ENCODE assay signal across 8 cellular contexts in the genomic region with DNA sequence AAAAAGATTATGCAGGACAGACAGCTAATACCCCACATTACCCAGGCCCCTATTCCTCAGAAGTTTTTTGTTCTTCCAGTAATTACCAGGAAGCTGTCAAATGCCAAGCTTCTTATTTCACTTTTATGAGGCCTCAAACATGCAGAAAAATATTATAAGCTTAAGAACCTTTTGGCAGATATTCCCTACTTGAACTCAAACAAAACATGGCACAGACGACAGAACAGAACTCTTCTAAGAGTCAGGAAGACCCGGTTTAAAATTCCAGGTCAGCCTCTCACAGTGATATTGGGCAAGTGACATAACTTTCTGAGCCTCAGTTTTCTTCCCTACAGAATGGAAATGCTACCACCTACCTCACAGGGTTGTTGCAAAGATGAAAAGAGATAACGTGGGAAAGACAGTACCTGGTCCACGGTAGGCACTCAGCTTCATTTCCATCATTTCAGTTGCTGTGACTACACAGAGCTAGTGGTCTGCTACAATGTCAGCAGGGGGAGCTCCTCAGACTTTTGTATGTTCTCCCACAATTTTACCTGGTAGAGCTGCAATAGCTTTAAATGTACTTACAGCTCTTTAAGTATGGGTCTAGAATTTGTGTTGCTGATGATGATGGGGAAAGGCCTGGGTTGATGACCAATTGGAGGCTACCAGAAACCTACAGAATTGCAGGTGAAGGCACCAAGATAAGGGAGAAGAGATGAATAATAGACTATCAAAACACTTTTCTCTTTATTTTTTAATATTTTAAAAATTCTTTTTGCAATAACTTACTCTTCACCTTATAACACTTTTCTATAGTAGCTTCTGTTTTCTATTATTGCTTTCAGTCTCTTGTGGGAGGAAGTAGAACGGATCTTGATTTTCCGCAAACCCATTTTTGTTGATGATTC.
DNase-seq lines count a peak whose midpoint lies in the region; ATAC-seq, FAIRE-seq and TF ChIP-seq lines count a peak whose summit lies in the region.

No MANE protein-coding gene starts in this region.

- TF ChIP-seq EP300 in H1 (IDR thresholded peaks at IDR 0.05; ENCODE audit: borderline replicate concordance in 1 of 2, low read depth in 2 of 2, low read length in 2 of 2) (no peak), ovary (IDR thresholded peaks at IDR 0.05) (no peak)

- no peak overlapping the region for H3K56ac ChIP-seq in H1 (replicated peaks; ENCODE audit: insufficient read length, low read depth, low read length)

- H3K14ac ChIP-seq in H1 (ENCODE audit: insufficient read length), result no peak overlapping the region

- H3K4me3 ChIP-seq in AG04450 (ENCODE audit: low read depth, low read length), result no peak overlapping the region
- no peak overlapping the region for H3K4me3 ChIP-seq in H1 (ENCODE audit: extremely low read depth in 1 of 4, insufficient read depth in 2 of 4, low read depth in 3 of 4, low read length in 4 of 4)
- H3K4me3 ChIP-seq in ovary, result no peak overlapping the region
- H3K4me3 ChIP-seq in HAP-1, result no peak overlapping the region

- H3K23me2 ChIP-seq in H1 (ENCODE audit: low read depth, low read length), result no peaks in the 10 kb centered on the region

- TF ChIP-seq POLR2A in H1 (IDR thresholded peaks at IDR 0.05; ENCODE audit: control extremely low read depth in 1 of 2, low read depth in 2 of 2, low read length in 2 of 2) (no peak), ovary (IDR thresholded peaks at IDR 0.05) (no peak)

- no peak overlapping the region for H3K27ac ChIP-seq in AG04450 (ENCODE audit: low read depth, low read length)
- no peak overlapping the region for H3K27ac ChIP-seq in H1 (ENCODE audit: low read depth, low read length)
- H3K27ac ChIP-seq in ovary, result no peak overlapping the region

- peak; percentile 56 to 70 for ATAC-seq in naive thymus-derived CD8-positive, alpha-beta T cell

- H3K4me1 Mint-ChIP-seq in naive thymus-derived CD8-positive, alpha-beta T cell, result peaks cover 4 to 14% (median 8%) of the 10 kb centered on the region in 4 donors

- no peak overlapping the region for H2BK12ac ChIP-seq in H1 (ENCODE audit: low read depth, low read length)

- H3K27me3 ChIP-seq in AG04450 (ENCODE audit: control insufficient read depth, insufficient read depth, low read length) (no peaks in the 10 kb centered on the region), H1 (replicated peaks in 1 of 4; ENCODE audit: control insufficient read depth in 3 of 4, extremely low read depth in 1 of 4, insufficient read depth in 3 of 4, low read length in 3 of 4) (no peaks in the 10 kb centered on the region), ovary (no peaks in the 10 kb centered on the region), HAP-1 (ENCODE audit: low read depth) (no peaks in the 10 kb centered on the region)

- H3K27me3 Mint-ChIP-seq in naive thymus-derived CD8-positive, alpha-beta T cell, result no peaks in the 10 kb centered on the region

- no peak overlapping the region for H2BK120ac ChIP-seq in H1 (replicated peaks; ENCODE audit: low read depth, low read length)

- WGBS in H1 (ENCODE audit: extremely low coverage in 1 of 2, insufficient coverage in 1 of 2, insufficient read length in 1 of 2, insufficient replicate concordance in 2 of 2, low coverage in 1 of 2, low lambda C conversion rate in 2 of 2, missing lambda C conversion rate in 1 of 2), 2 experiments, result 77% methylated on average over 6 of the region's 6 CpGs; no CpG with 5 or more reads in 1 of the 2 experiments
- 55 to 60% (median 59%) methylated on average over 6 of the region's 6 CpGs for WGBS in ovary, 3 donors

- H3K9ac ChIP-seq in H1 (replicated peaks in 1 of 4; ENCODE audit: extremely low read depth in 1 of 4, low read depth in 3 of 4, low read length in 3 of 4), result no peak overlapping the region

- no peak overlapping the region for H2AFZ ChIP-seq in H1 (ENCODE audit: low read length)

- H3K36me3 ChIP-seq in H1 (ENCODE audit: control insufficient read depth in 2 of 4, insufficient read depth in 4 of 4, low read length in 3 of 4), result peaks cover 0 to 9% (median 0%) of the 10 kb centered on the region in 4 experiments; a peak in 5 of 8 replicates
- no peaks in the 10 kb centered on the region for H3K36me3 ChIP-seq in ovary
- H3K36me3 ChIP-seq in HAP-1 (replicated peaks), result no peaks in the 10 kb centered on the region

- H3K36me3 Mint-ChIP-seq in naive thymus-derived CD8-positive, alpha-beta T cell, result peaks cover 0 to 67% (median 2%) of the 10 kb centered on the region in 3 donors

- H3K4me1 ChIP-seq in H1 (replicated peaks in 1 of 4; ENCODE audit: control insufficient read depth in 3 of 4, insufficient read depth in 4 of 4, low read length in 3 of 4), result no peaks in the 10 kb centered on the region
- H3K4me1 ChIP-seq in ovary (ENCODE audit: insufficient read depth), result peaks cover 2% of the 10 kb centered on the region
- no peaks in the 10 kb centered on the region for H3K4me1 ChIP-seq in HAP-1

- H4K5ac ChIP-seq in H1 (ENCODE audit: insufficient read length, low read depth, low read length), result no peak overlapping the region

- FAIRE-seq in H1 (lab: Jason Lieb, UNC), result peak; percentile 55

- H4K91ac ChIP-seq in H1 (replicated peaks; ENCODE audit: insufficient read length, low read length), result no peak overlapping the region

- POLR2A ChIA-PET in AG04450 (lab: Yijun Ruan, JAX) (interaction anchor here (0.5 kb wide), 1 partner anchor 56 kb away, joined by 3 read pairs; no protein-coding TSS in a partner anchor), H1 (lab: Charles Lee; ENCODE audit: partially characterized antibody) (interaction anchor here (1.2 to 1.7 kb wide), 2 partner anchors 12 to 52 kb away, joined by 3 read pairs; no protein-coding TSS in a partner anchor)
- POLR2A ChIA-PET in naive thymus-derived CD8-positive, alpha-beta T cell (lab: Charles Lee), result interaction anchor here (0.9 kb wide), 1 partner anchor 11 kb away, joined by 3 read pairs; no protein-coding TSS in a partner anchor

- no peak overlapping the region for H2BK15ac ChIP-seq in H1 (ENCODE audit: low read length)

- no peaks in the 10 kb centered on the region for H3K79me1 ChIP-seq in H1 (ENCODE audit: low read depth, low read length)

- intact Hi-C loops in ovary (cut with DNase I), result loop anchor here in 1 of 4 donors (10.0 kb wide), 1 partner anchor 55 kb away; no protein-coding TSS in a partner anchor

- no peaks in the 10 kb centered on the region for H3K79me2 ChIP-seq in H1 (ENCODE audit: control insufficient read depth in 1 of 2, insufficient read depth in 2 of 2, low read length in 2 of 2)

- no peak overlapping the region for H3K4me2 ChIP-seq in H1 (ENCODE audit: insufficient read depth in 1 of 2, low read depth in 2 of 2, low read length in 2 of 2)

- H3K9me3 ChIP-seq in AG04450 (ENCODE audit: control insufficient read depth, insufficient read depth, low read length) (no peaks in the 10 kb centered on the region), H1 (ENCODE audit: insufficient read depth in 2 of 2, low read depth in 1 of 2, low read length in 1 of 2) (no peaks in the 10 kb centered on the region), ovary (no peaks in the 10 kb centered on the region), HAP-1 (no peaks in the 10 kb centered on the region)

- no peak overlapping the region for H3K23ac ChIP-seq in H1 (ENCODE audit: insufficient read length)

- no peak overlapping the region for H3K18ac ChIP-seq in H1 (ENCODE audit: extremely low read depth, low read length)

- H2BK5ac ChIP-seq in H1 (ENCODE audit: low read depth, low read length), result no peak overlapping the region

- no peaks in the 10 kb centered on the region for H4K20me1 ChIP-seq in H1 (replicated peaks in 1 of 2; ENCODE audit: control insufficient read depth in 1 of 2, insufficient read depth in 2 of 2, low read length in 2 of 2)

- no peak overlapping the region for H3K4ac ChIP-seq in H1 (replicated peaks; ENCODE audit: insufficient read length, low read depth, low read length)

- CTCF ChIA-PET in AG04450 (lab: Charles Lee), result interaction anchor here (0.6 to 4.9 kb wide), 39 partner anchors 8 to 398 kb away, joined by 3 to 37 read pairs (median 4); a partner anchor contains a TSS
- CTCF ChIA-PET in H1 (lab: Charles Lee; ENCODE audit: partially characterized antibody), result interaction anchor here (0.8 to 6.2 kb wide), 41 partner anchors 9 to 213 kb away, joined by 3 to 118 read pairs (median 5); a partner anchor contains a TSS

- H2AK5ac ChIP-seq in H1 (ENCODE audit: low read depth, low read length), result no peak overlapping the region

- no peak overlapping the region for H4K8ac ChIP-seq in H1 (ENCODE audit: extremely low read depth, insufficient read depth, low read length)

- peak overlapping the region in 2 of 10 donors; percentile 6 to 30 for H3K27ac Mint-ChIP-seq in naive thymus-derived CD8-positive, alpha-beta T cell

- H3K4me3 Mint-ChIP-seq in naive thymus-derived CD8-positive, alpha-beta T cell, result no peak overlapping the region

- peak; percentile 51 to 68 for TF ChIP-seq RAD21 in H1 (IDR thresholded peaks at IDR 0.05 in 1 of 2, conservative IDR thresholded peaks at IDR 0.05 in 1 of 2; ENCODE audit: low read depth in 2 of 2, low read length in 2 of 2)

- peak; percentile 20 for DNase-seq in AG04450 (ENCODE audit: low read depth, low spot score)
- DNase-seq in NCI-H1092 (lab: John Stamatoyannopoulos, UW), result peak; percentile 41
- peak; percentile 72 for DNase-seq in SW480 (ENCODE audit: low spot score)
- peak in 1 of 2 experiments; percentile 9 for DNase-seq in H1 (ENCODE audit: low read depth in 1 of 2, low spot score in 2 of 2)
- DNase-seq in naive thymus-derived CD8-positive, alpha-beta T cell, result peak in 7 of 10 donors; percentile 5 to 43 (median 19)
- DNase-seq in ovary, result no peak
- DNase-seq in HAP-1 (ENCODE audit: low spot score in 2 of 2), result no peak

- H3K9me3 Mint-ChIP-seq in naive thymus-derived CD8-positive, alpha-beta T cell, result no peaks in the 10 kb centered on the region

- H2BK20ac ChIP-seq in H1 (ENCODE audit: low read length), result no peak overlapping the region

- in situ Hi-C loops in HAP-1 (cut with MboI; ENCODE audit: low sequenced_read_pairs), result no loop called here

- TF ChIP-seq CTCF in AG04450 (IDR thresholded peaks at IDR 0.05; ENCODE audit: low read depth, low read length) (peak; percentile 80), GM12873 (IDR thresholded peaks at IDR 0.05; ENCODE audit: insufficient read depth, low read depth, low read length, missing control alignments) (peak; percentile 75), H1 (IDR thresholded peaks at IDR 0.05; ENCODE audit: control extremely low read depth in 1 of 3, insufficient read depth in 1 of 3, low read depth in 1 of 3, low read length in 3 of 3) (peak; percentile 13 to 77 (median 67)), ovary (IDR thresholded peaks at IDR 0.05) (no peak)

TF ChIP-seq in H1, 55 proteins besides CTCF, POLR2A, EP300 and RAD21:
- TF ChIP-seq YY1 (IDR thresholded peaks at IDR 0.05; ENCODE audit: low read depth, low read length), result no peak

Comparison
In these comparisons a context has a peak if more than half of its experiments do, and no peak if none do; other contexts are left out.
1. DNase-seq: peak in AG04450 (single experiment), NCI-H1092 (single experiment), SW480 (single experiment) and naive thymus-derived CD8-positive, alpha-beta T cell (7 of 10); none in ovary (0 of 5) and HAP-1 (0 of 2).
2. CTCF ChIP-seq: peak in AG04450 (single experiment), GM12873 (single experiment) and H1 (3 of 3); none in ovary (0 of 3).